Comparison of ENCODE assay signal across 8 cellular contexts in genomic region chr4:54063224-54063623, GRCh38. TPM values are rescaled to one million over a fixed set of nuclear protein-coding genes. Genes with fewer than 3 reads are reported as not detected.
DNase-seq lines count a peak whose midpoint lies in the region; ATAC-seq and FAIRE-seq lines count a peak whose summit lies in the region.

No MANE protein-coding gene starts in this region.

- no peak for FAIRE-seq in urothelium cell line (lab: Jason Lieb, UNC)

- H3K4me3 ChIP-seq in GM08714 (ENCODE audit: low read length) (peak overlapping the region; percentile 83), mononuclear cell (ENCODE audit: low read length) (peak overlapping the region; percentile 89), aorta (ENCODE audit: low read length in 2 of 2) (peak overlapping the region; percentile 58 to 85)

- intact Hi-C loops in aorta (cut with DNase I) = loop anchor here (5.0 to 10.0 kb wide), 4 partner anchors 102 to 348 kb away; partner anchors contain the start of gene PDGFRA (in 2 of the 2)

- peak; percentile 0 for DNase-seq in NCI-H69 (lab: John Stamatoyannopoulos, UW)
- DNase-seq in central memory CD8-positive, alpha-beta T cell (ENCODE audit: low spot score in 2 of 2) = no peak
- no peak for DNase-seq in aorta
- no peak for DNase-seq in urothelium cell line (ENCODE audit: low spot score)
- DNase-seq in NCI-H2029 (lab: John Stamatoyannopoulos, UW) = no peak

- H3K27me3 ChIP-seq in mononuclear cell (ENCODE audit: insufficient read depth, low read length) = no peaks in the 10 kb centered on the region
- no peaks in the 10 kb centered on the region for H3K27me3 ChIP-seq in aorta (ENCODE audit: control insufficient read depth in 1 of 2, insufficient read depth in 2 of 2, low read length in 1 of 2)

- peaks cover 64% of the 10 kb centered on the region for H3K4me1 Mint-ChIP-seq in central memory CD8-positive, alpha-beta T cell

- H3K27me3 Mint-ChIP-seq in central memory CD8-positive, alpha-beta T cell = no peaks in the 10 kb centered on the region

- ATAC-seq in central memory CD8-positive, alpha-beta T cell (replicated peaks; ENCODE audit: extremely low read depth, poor library complexity, severe bottlenecking) = no peak
- ATAC-seq in aorta (ENCODE audit: low FRiP score) = no peak
- no peak for ATAC-seq in HG03565 (IDR thresholded peaks at IDR 0.05; ENCODE audit: unreplicated experiment)

- WGBS in aorta, 2 donors = 0% methylated on average over 4 of the region's 4 CpGs

- no peaks in the 10 kb centered on the region for H3K9me3 ChIP-seq in mononuclear cell (ENCODE audit: low read depth, low read length)
- H3K9me3 ChIP-seq in aorta (ENCODE audit: control insufficient read depth, low read length) = no peaks in the 10 kb centered on the region

- H3K36me3 Mint-ChIP-seq in central memory CD8-positive, alpha-beta T cell (ENCODE audit: insufficient read depth) = peaks cover 35% of the 10 kb centered on the region

- H3K9me3 Mint-ChIP-seq in central memory CD8-positive, alpha-beta T cell = no peaks in the 10 kb centered on the region

- H3K27ac ChIP-seq in aorta (ENCODE audit: low read depth in 1 of 2, low read length in 2 of 2) = no peak overlapping the region

- H3K4me1 ChIP-seq in mononuclear cell (ENCODE audit: insufficient read depth, low read length) (peaks cover 22% of the 10 kb centered on the region), aorta (ENCODE audit: control insufficient read depth in 1 of 2, insufficient read depth in 2 of 2, low read length in 2 of 2) (peaks cover 0 to 2% of the 10 kb centered on the region in 2 donors)

- H3K36me3 ChIP-seq in aorta (ENCODE audit: control insufficient read depth in 1 of 2, insufficient read depth in 2 of 2, low read length in 1 of 2) = no peaks in the 10 kb centered on the region

- peak overlapping the region; percentile 91 for H3K4me3 Mint-ChIP-seq in central memory CD8-positive, alpha-beta T cell

- H3K27ac Mint-ChIP-seq in central memory CD8-positive, alpha-beta T cell (ENCODE audit: low read depth) = peak overlapping the region; percentile 97

RNA-seq across cellular contexts. Expression of gene CHIC2, which starts 1.2 kb away (rescaled TPM):
- 101 TPM for total RNA-seq in mononuclear cell
- total RNA-seq in aorta = 10 to 100 TPM; 31.8 to 31.9 TPM
- polyA plus RNA-seq in aorta = 10 to 100 TPM; 18.4 to 23.7 TPM

RNA-seq across cellular contexts. Expression of gene GSX2, which starts 36.7 kb away (rescaled TPM):
- not detected for total RNA-seq in mononuclear cell
- total RNA-seq in aorta = not detected
- polyA plus RNA-seq in aorta = not detected
